2 cellular contexts compared by ENCODE assay signal in genomic region chr13:113407531-113408393, GRCh38.
TF ChIP-seq lines count a peak whose summit lies in the region.

No MANE protein-coding gene starts in this region.

TF ChIP-seq in IMR-90, 13 proteins besides CTCF, POLR2A, EP300 and RAD21:
- TF ChIP-seq ELK1 (IDR thresholded peaks at IDR 0.05; ENCODE audit: borderline replicate concordance, low read depth, low read length) = no peak
- TF ChIP-seq RCOR1 (IDR thresholded peaks at IDR 0.05; ENCODE audit: insufficient replicate concordance, low read length) = no peak
- TF ChIP-seq MXI1 (IDR thresholded peaks at IDR 0.05; ENCODE audit: borderline replicate concordance, low read depth, low read length) = no peak
- TF ChIP-seq FOS (IDR thresholded peaks at IDR 0.05; ENCODE audit: low read depth, low read length) = no peak
- TF ChIP-seq NFE2L2 (IDR thresholded peaks at IDR 0.05; ENCODE audit: low read depth, low read length) = no peak
- TF ChIP-seq RFX5 (IDR thresholded peaks at IDR 0.05; ENCODE audit: low read depth, low read length) = no peak
- no peak for TF ChIP-seq USF2 (IDR thresholded peaks at IDR 0.05; ENCODE audit: low read depth, low read length)
- TF ChIP-seq CHD1 (IDR thresholded peaks at IDR 0.05; ENCODE audit: low read depth, low read length) = no peak

TF ChIP-seq in K562, 482 proteins besides CTCF, POLR2A, EP300 and RAD21:
- TF ChIP-seq BHLHE40 (IDR thresholded peaks at IDR 0.05; ENCODE audit: low read length) (no peak), ATF1 (CRISPR knock-in tag; IDR thresholded peaks at IDR 0.05) (no peak), ATF1 (tag; IDR thresholded peaks at IDR 0.05) (peak; percentile 51), ZNF445 (CRISPR knock-in tag; IDR thresholded peaks at IDR 0.05; ENCODE audit: low read depth) (no peak), ZBTB26 (CRISPR knock-in tag; IDR thresholded peaks at IDR 0.05) (no peak), BCOR (IDR thresholded peaks at IDR 0.05) (no peak), CREB1 (IDR thresholded peaks at IDR 0.05) (no peak), CREB1 (CRISPR knock-in tag; IDR thresholded peaks at IDR 0.05) (no peak), CBX1 (IDR thresholded peaks at IDR 0.05; ENCODE audit: low read depth) (no peak), SFPQ (IDR thresholded peaks at IDR 0.05; ENCODE audit: low read depth, low read length) (no peak), ZKSCAN1 (IDR thresholded peaks at IDR 0.05; ENCODE audit: low read depth, low read length) (no peak), RBM39 (optimal IDR thresholded peaks at IDR 0.05; ENCODE audit: low read depth, low read length) (no peak), TEAD1 (CRISPR knock-in tag; IDR thresholded peaks at IDR 0.05) (no peak), E2F4 (CRISPR knock-in tag; IDR thresholded peaks at IDR 0.05; ENCODE audit: low read depth) (no peak), NR3C1 (CRISPR knock-in tag; IDR thresholded peaks at IDR 0.05) (no peak), KLF16 (IDR thresholded peaks at IDR 0.05) (no peak), ATF7 (IDR thresholded peaks at IDR 0.05) (peak; percentile 44; the same call in 1 of the 2 replicates), POLR2G (IDR thresholded peaks at IDR 0.05; ENCODE audit: low read depth, low read length) (no peak), MTF1 (CRISPR knock-in tag; IDR thresholded peaks at IDR 0.05; ENCODE audit: borderline replicate concordance) (no peak), CBX2 (IDR thresholded peaks at IDR 0.05; ENCODE audit: insufficient read depth, low read length, poor library complexity, severe bottlenecking) (no peak), U2AF2 (optimal IDR thresholded peaks at IDR 0.05; ENCODE audit: low read depth, low read length) (no peak), TCF7L2 (IDR thresholded peaks at IDR 0.05; ENCODE audit: low read depth, low read length) (no peak), ELF1 (tag; IDR thresholded peaks at IDR 0.05) (no peak), KDM4B (IDR thresholded peaks at IDR 0.05; ENCODE audit: borderline replicate concordance in 2 of 2, low read depth in 1 of 2) (no peak), KAT8 (IDR thresholded peaks at IDR 0.05; ENCODE audit: low read depth) (no peak), MAZ (CRISPR knock-in tag; conservative IDR thresholded peaks at IDR 0.05 in 1 of 2, IDR thresholded peaks at IDR 0.05 in 1 of 2) (no peak), NCOA1 (IDR thresholded peaks at IDR 0.05; ENCODE audit: low read depth) (no peak), CREM (IDR thresholded peaks at IDR 0.05; ENCODE audit: low read depth) (0 out of 2 replicates have a peak, but pooled peaks have one; percentile 25), THRA (IDR thresholded peaks at IDR 0.05) (no peak), ATF3 (IDR thresholded peaks at IDR 0.05) (peak; percentile 41), ATF3 (CRISPR knock-in tag; conservative IDR thresholded peaks at IDR 0.05) (no peak)
TF ChIP-seq in K562: peak in this region for 4.
